ENCODE assay signal across 19 cellular contexts in the genomic region with DNA sequence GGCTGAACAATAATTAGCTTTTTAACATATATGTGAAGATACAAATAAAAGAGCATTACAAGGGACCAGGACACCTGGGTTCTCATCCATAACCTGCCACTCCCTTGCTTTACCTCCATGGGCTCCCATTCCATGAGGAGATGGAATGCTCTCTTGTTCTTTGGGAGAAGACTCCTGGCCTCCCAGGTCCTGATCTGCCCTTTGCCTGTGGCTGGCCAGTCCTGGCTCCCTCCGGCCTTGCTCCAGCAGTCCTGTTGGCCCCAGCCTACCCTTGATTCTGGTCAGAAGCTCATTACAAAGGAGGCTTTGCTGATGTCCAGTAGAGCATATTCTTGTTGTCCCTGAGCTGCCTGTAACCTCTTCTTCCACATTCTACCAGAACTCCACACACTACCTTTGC.
"Had no signal": no experiment of that assay in that cellular context is flagged by ENCODE, and none has a peak within 500 bp of the region (broad histone marks: within the 10 kb centered on the region; RNA-seq: fewer than 3 reads in every experiment).

No MANE protein-coding gene starts in this region.

- H3K27ac ChIP-seq: heart right ventricle, parathyroid adenoma, psoas muscle, right lobe of liver, spleen had no signal

- H3K9me3 Mint-ChIP-seq: natural killer cell had no signal

- ATAC-seq: esophagus mucosa, heart right ventricle, left lobe of liver, mucosa of descending colon, natural killer cell, psoas muscle, right lobe of liver had no signal

- H3K9ac ChIP-seq: parathyroid adenoma had no signal

- H3K27ac Mint-ChIP-seq: natural killer cell; stimulated activated naive B cell treated with anti-CD40 and anti-IgM and Interleukin-4, amounts not matched to agents 10 μg/mL and 1 μg/mL and 100 μg/mL, for 72 hours had no signal

- H3K36me3 ChIP-seq: heart right ventricle, right lobe of liver, spleen had no signal

- H3K27me3 Mint-ChIP-seq: stimulated activated naive B cell treated with anti-CD40 and anti-IgM and Interleukin-4, amounts not matched to agents 10 μg/mL and 1 μg/mL and 100 μg/mL, for 72 hours had no signal

- H3K4me3 Mint-ChIP-seq: natural killer cell; stimulated activated naive B cell treated with anti-CD40 and anti-IgM and Interleukin-4, amounts not matched to agents 10 μg/mL and 1 μg/mL and 100 μg/mL, for 72 hours had no signal

- H3K4me1 ChIP-seq: parathyroid adenoma, psoas muscle, right lobe of liver, spleen had no signal

- DNase-seq: cortex of kidney; dorsolateral prefrontal cortex; effector CD8-positive, alpha-beta T cell; heart right ventricle; hypothalamus; mammary epithelial cell; mucosa of descending colon; natural killer cell; psoas muscle; retina; spleen; stimulated activated CD4-positive, alpha-beta T cell treated with anti-CD3 and anti-CD28 coated beads, Interleukin-15, amount 100 ng/mL, for 24 hours; stimulated activated CD4-positive, alpha-beta T cell treated with anti-CD3 and anti-CD28 coated beads, Interleukin-1b, Interleukin-23, amount 100 ng/mL, for 48 hours; stimulated activated CD4-positive, alpha-beta T cell treated with anti-CD3 and anti-CD28 coated beads, Interleukin-4, amount 100 ng/mL, for 24 hours; stimulated activated naive B cell treated with anti-CD40 and anti-IgM and Interleukin-4, amounts not matched to agents 10 μg/mL and 1 μg/mL and 100 μg/mL, for 72 hours had no signal

- H3K4me3 ChIP-seq: dorsolateral prefrontal cortex, heart right ventricle, mucosa of descending colon, psoas muscle, right lobe of liver, spleen had no signal

- H3K4me1 Mint-ChIP-seq: natural killer cell had no signal

- H3K9me3 ChIP-seq: heart right ventricle, mucosa of descending colon, psoas muscle, right lobe of liver, spleen had no signal

- H2AFZ ChIP-seq: parathyroid adenoma had no signal

- H3K79me2 ChIP-seq: parathyroid adenoma had no signal

- H3K27me3 ChIP-seq: dorsolateral prefrontal cortex, heart right ventricle, right lobe of liver, spleen had no signal

- H3K36me3 Mint-ChIP-seq: natural killer cell had no signal
